In genomic region chr12:49974231-49974675, GRCh38 we compare ENCODE assay signal across 9 cellular contexts. TPM values are rescaled to one million over a fixed set of nuclear protein-coding genes. Genes with fewer than 3 reads are reported as not detected.
A peak's percentile ranks its signal among the peaks of the same experiment; 100 is the strongest.
DNase-seq lines count a peak whose midpoint lies in the region; TF ChIP-seq lines count a peak whose summit lies in the region.
"Had no signal": no experiment of that assay in that cellular context is flagged by ENCODE, and none has a peak within 500 bp of the region (broad histone marks: within the 10 kb centered on the region; RNA-seq: fewer than 3 reads in every experiment).

No MANE protein-coding gene starts in this region.

- WGBS in esophagus squamous epithelium, 2 donors = 54 to 72% methylated on average over 5 to 6 of the region's 15 CpGs

- peaks cover 20% of the 10 kb centered on the region for H3K4me1 Mint-ChIP-seq in nephron

- peak overlapping the region in 3 of 4 donors; percentile 13 to 58 (median 48) for H3K27ac ChIP-seq in esophagus squamous epithelium
- no peak overlapping the region for H3K27ac ChIP-seq in A673 (ENCODE audit: low read depth, low read length, poor library complexity, severe bottlenecking)

- no peaks in the 10 kb centered on the region for H3K36me3 Mint-ChIP-seq in nephron (ENCODE audit: low read depth)

- no peak for TF ChIP-seq POLR2A in esophagus squamous epithelium (IDR thresholded peaks at IDR 0.05)

- intact Hi-C loops in esophagus squamous epithelium (cut with DNase I) = no loop called here
- intact Hi-C loops in A673 (cut with micrococcal nuclease; ENCODE audit: unreplicated experiment) = no loop called here

- H3K27ac Mint-ChIP-seq in nephron = peak overlapping the region; percentile 36 to 51 (median 48)
- H3K27ac Mint-ChIP-seq: T-helper 1 cell treated with Interleukin-12 subunit alpha and Interleukin-12 subunit beta and Interleukin-4 antibody, amounts not matched to agents 30 μg/mL and 1 μg/mL, for 36 hours had no signal

- CTCF ChIA-PET in A673 (lab: Charles Lee) = no interaction called here

- no peaks in the 10 kb centered on the region for H3K9me3 Mint-ChIP-seq in nephron
- H3K9me3 Mint-ChIP-seq: T-helper 1 cell treated with Interleukin-12 subunit alpha and Interleukin-12 subunit beta and Interleukin-4 antibody, amounts not matched to agents 30 μg/mL and 1 μg/mL, for 36 hours had no signal

- no peak overlapping the region for H3K4me3 ChIP-seq in esophagus squamous epithelium
- H3K4me3 ChIP-seq in A673 (ENCODE audit: low read depth, low read length, poor library complexity, severe bottlenecking) = no peak overlapping the region

- H3K36me3 ChIP-seq in esophagus squamous epithelium = no peaks in the 10 kb centered on the region
- no peaks in the 10 kb centered on the region for H3K36me3 ChIP-seq in A673 (ENCODE audit: insufficient read depth, low read length, poor library complexity, severe bottlenecking)

- peaks cover 5 to 24% (median 10%) of the 10 kb centered on the region in 3 donors for H3K4me1 ChIP-seq in esophagus squamous epithelium
- H3K4me1 ChIP-seq in A673 (ENCODE audit: insufficient read depth, low read length, poor library complexity, severe bottlenecking) = no peaks in the 10 kb centered on the region

- POLR2A ChIA-PET in A673 (lab: Charles Lee; ENCODE audit: low non-redundant PET) = no interaction called here

- H3K9me3 ChIP-seq in esophagus squamous epithelium (no peaks in the 10 kb centered on the region), A673 (ENCODE audit: low read depth, low read length, poor library complexity, severe bottlenecking) (no peaks in the 10 kb centered on the region)

- peak overlapping the region in 1 of 3 experiments; percentile 40 for H3K4me3 Mint-ChIP-seq in nephron
- H3K4me3 Mint-ChIP-seq: T-helper 1 cell treated with Interleukin-12 subunit alpha and Interleukin-12 subunit beta and Interleukin-4 antibody, amounts not matched to agents 30 μg/mL and 1 μg/mL, for 36 hours had no signal

- peaks cover 11% of the 10 kb centered on the region for H3K27me3 Mint-ChIP-seq in nephron (ENCODE audit: low read depth)

- no TSS peak for BruUV-seq in A673 (replicated peaks; lab: Mats Ljungman, UMichigan)

- TF ChIP-seq CTCF in esophagus squamous epithelium (IDR thresholded peaks at IDR 0.05) (peak in 5 of 6 experiments; percentile 25 to 40 (median 29)), nephron (IDR thresholded peaks at IDR 0.05; ENCODE audit: unreplicated experiment in 3 of 3) (peak; percentile 59 to 75 (median 62)), A673 (conservative IDR thresholded peaks at IDR 0.05; ENCODE audit: low read depth, low read length) (no peak)

- H3K27me3 ChIP-seq in esophagus squamous epithelium (peaks cover 0 to 21% (median 0%) of the 10 kb centered on the region in 4 donors), A673 (replicated peaks; ENCODE audit: insufficient read depth, low read depth, low read length, poor library complexity) (no peaks in the 10 kb centered on the region)

- DNase-seq in C1 segment of cervical spinal cord (lab: John Stamatoyannopoulos, UW) (peak in 12 of 14 donors; percentile 7 to 78 (median 58)), RPMI8226 (peak; percentile 33), esophagus squamous epithelium (lab: John Stamatoyannopoulos, UW) (no peak), NCI-H446 (lab: John Stamatoyannopoulos, UW) (no peak), A673 (ENCODE audit: low spot score) (no peak)
- no peak for DNase-seq in stimulated activated CD4-positive, alpha-beta T cell treated with anti-CD3 and anti-CD28 coated beads, Interleukin-4, amount 100 ng/mL, for 1 hour
- no peak for DNase-seq in effector CD8-positive, alpha-beta T cell (lab: John Stamatoyannopoulos, UW)

RNA-seq across cellular contexts. Expression of gene AQP6, which starts 1.5 kb away (rescaled TPM):
- total RNA-seq in esophagus squamous epithelium (not detected), A673 (2021) (not detected in 2 replicates)

RNA-seq across cellular contexts. Expression of gene AQP5, which starts 12.6 kb away (rescaled TPM):
- total RNA-seq in esophagus squamous epithelium (10 to 100 TPM in 3 of 4 donors, 1 to 10 TPM in 1; 4.7 to 42.2 (median 18.6) TPM), A673 (2021) (not detected in 2 replicates)

RNA-seq across cellular contexts. Expression of gene AQP2, which starts 23.7 kb away (rescaled TPM):
- not detected for total RNA-seq in esophagus squamous epithelium
- total RNA-seq in A673 (2021) = not detected in 2 replicates

RNA-seq across cellular contexts. Expression of gene RACGAP1, which starts 51.0 kb away (rescaled TPM):
- 10 to 100 TPM; 20.1 to 44.7 (median 33.6) TPM for total RNA-seq in esophagus squamous epithelium
- total RNA-seq in A673 (2021) = 173 and 179 TPM in 2 replicates

Comparison
In these comparisons a context has a peak if more than half of its experiments do, and no peak if none do; other contexts are left out.
1. DNase-seq: peak in C1 segment of cervical spinal cord (12 of 14) and RPMI8226 (single experiment); none in esophagus squamous epithelium (single experiment), NCI-H446 (0 of 2), A673 (single experiment), stimulated activated CD4-positive, alpha-beta T cell treated with anti-CD3 and anti-CD28 coated beads, Interleukin-4, amount 100 ng/mL, for 1 hour (single experiment) and effector CD8-positive, alpha-beta T cell (single experiment).